Comparison of ENCODE assay signal across 3 cellular contexts in genomic region chr11:79255965-79256364, GRCh38.
A peak's percentile ranks its signal among the peaks of the same experiment; 100 is the strongest.
TF ChIP-seq lines count a peak whose summit lies in the region.

No MANE protein-coding gene starts in this region.

TF ChIP-seq in SK-N-SH, 30 proteins besides CTCF, POLR2A, EP300 and RAD21:
- TF ChIP-seq REST (IDR thresholded peaks at IDR 0.05; ENCODE audit: low read depth, low read length) = peak; percentile 81
- no peak for TF ChIP-seq USF2 (IDR thresholded peaks at IDR 0.05; ENCODE audit: borderline replicate concordance, low read depth, low read length)
TF ChIP-seq in SK-N-SH: peak in this region for 1.

TF ChIP-seq in SK-N-SH treated with all-trans-retinoic acid at 6 μM for 48 hours, 23 proteins besides CTCF, POLR2A, EP300 and RAD21 (continued from another document):
- TF ChIP-seq SNAI2 (CRISPR knock-in tag; IDR thresholded peaks at IDR 0.05) (no peak), ZNF70 (CRISPR knock-in tag; IDR thresholded peaks at IDR 0.05) (no peak), TCF4 (CRISPR knock-in tag; IDR thresholded peaks at IDR 0.05; ENCODE audit: borderline replicate concordance) (no peak), RARB (CRISPR knock-in tag; IDR thresholded peaks at IDR 0.05) (no peak), CSDC2 (CRISPR knock-in tag; IDR thresholded peaks at IDR 0.05) (no peak), TOX (CRISPR knock-in tag; IDR thresholded peaks at IDR 0.05; ENCODE audit: borderline replicate concordance) (no peak), CREB5 (CRISPR knock-in tag; IDR thresholded peaks at IDR 0.05; ENCODE audit: low read depth) (no peak), POU6F1 (CRISPR knock-in tag; IDR thresholded peaks at IDR 0.05; ENCODE audit: borderline replicate concordance, low read depth) (no peak), ZFP30 (CRISPR knock-in tag; IDR thresholded peaks at IDR 0.05) (no peak), CSRNP3 (CRISPR knock-in tag; IDR thresholded peaks at IDR 0.05) (no peak)

TF ChIP-seq in WTC11, 78 proteins besides CTCF, POLR2A, EP300 and RAD21 (continued from another document):
- no peak for TF ChIP-seq HMGA2 (CRISPR knock-in tag; IDR thresholded peaks at IDR 0.05)
- TF ChIP-seq HMGXB4 (CRISPR knock-in tag; IDR thresholded peaks at IDR 0.05) = no peak
- no peak for TF ChIP-seq NR3C1 (CRISPR knock-in tag; conservative IDR thresholded peaks at IDR 0.05; ENCODE audit: low read depth)
- no peak for TF ChIP-seq ZNF532 (CRISPR knock-in tag; IDR thresholded peaks at IDR 0.05; ENCODE audit: borderline replicate concordance)
- no peak for TF ChIP-seq JUN (CRISPR knock-in tag; IDR thresholded peaks at IDR 0.05)
- TF ChIP-seq E2F5 (CRISPR knock-in tag; IDR thresholded peaks at IDR 0.05) = no peak
